Comparison of ENCODE assay signal across 20 cellular contexts in genomic region chr4:73006286-73006990, GRCh38.
DNase-seq lines count a peak whose midpoint lies in the region; ATAC-seq, FAIRE-seq and TF ChIP-seq lines count a peak whose summit lies in the region.
"Had no signal": no experiment of that assay in that cellular context is flagged by ENCODE, and none has a peak within 500 bp of the region (broad histone marks: within the 10 kb centered on the region; RNA-seq: fewer than 3 reads in every experiment).

No MANE protein-coding gene starts in this region.

- DNase-seq in GM12891 (ENCODE audit: insufficient read length, low spot score) (no peak), Peyer's patch (no peak), endodermal cell (no peak), Right ventricle myocardium inferior (ENCODE audit: missing footprints) (no peak)
- DNase-seq in activated T-cell treated with anti-CD3 and anti-CD28 coated beads, Interleukin-2, amount 50 U/mL, for 72 hours, result no peak
- DNase-seq: activated CD8-positive, alpha-beta memory T cell treated with anti-CD3 and anti-CD28 coated beads, Interleukin-2, amount 10 ng/mL, durations not matched to agents 7 days and 5 days; activated naive CD8-positive, alpha-beta T cell treated with anti-CD3 and anti-CD28 coated beads for 36 hours; HFFc6; lower lobe of right lung; NCI-H146; NCI-H748 treated with DMSO at 0.1 percent for 48 hours; occipital lobe; SIG-M5; stimulated activated CD4-positive, alpha-beta T cell treated with anti-CD3 and anti-CD28 coated beads, Interleukin-12 subunit alpha, Interleukin-12 subunit beta, amount 100 ng/mL, for 4 hours; upper lobe of left lung had no signal

- 96 to 100% methylated on average over 2 to 6 of the region's 6 CpGs for WGBS in endodermal cell (ENCODE audit: insufficient coverage in 1 of 2, insufficient read length in 1 of 2), 2 experiments

- H3K36me3 ChIP-seq in Peyer's patch (no peaks in the 10 kb centered on the region), endodermal cell (ENCODE audit: control insufficient read depth, insufficient read depth, low read length) (no peaks in the 10 kb centered on the region)
- H3K36me3 ChIP-seq: lower lobe of right lung, upper lobe of left lung had no signal

- no peak for TF ChIP-seq POLR2A in GM12891 (IDR thresholded peaks at IDR 0.05; ENCODE audit: low read depth, low read length)
- TF ChIP-seq POLR2A in Peyer's patch (IDR thresholded peaks at IDR 0.05), result no peak

- no peak overlapping the region for H3K27ac Mint-ChIP-seq in activated T-cell treated with anti-CD3 and anti-CD28 coated beads, Interleukin-2, amount 50 U/mL, for 72 hours
- H3K27ac Mint-ChIP-seq in endodermal cell, result no peak overlapping the region
- H3K27ac Mint-ChIP-seq: activated CD8-positive, alpha-beta memory T cell treated with anti-CD3 and anti-CD28 coated beads, Interleukin-2, amount 10 ng/mL, durations not matched to agents 7 days and 5 days; activated naive CD8-positive, alpha-beta T cell treated with anti-CD3 and anti-CD28 coated beads for 36 hours; HFFc6 had no signal

- H3K9me3 ChIP-seq in Peyer's patch (no peaks in the 10 kb centered on the region), endodermal cell (ENCODE audit: control insufficient read depth, low read length) (no peaks in the 10 kb centered on the region)
- H3K9me3 ChIP-seq: A549, lower lobe of right lung, upper lobe of left lung had no signal

- no peak overlapping the region for H3K4me3 Mint-ChIP-seq in activated T-cell treated with anti-CD3 and anti-CD28 coated beads, Interleukin-2, amount 50 U/mL, for 72 hours
- H3K4me3 Mint-ChIP-seq in endodermal cell, result no peak overlapping the region
- H3K4me3 Mint-ChIP-seq: activated CD8-positive, alpha-beta memory T cell treated with anti-CD3 and anti-CD28 coated beads, Interleukin-2, amount 10 ng/mL, durations not matched to agents 7 days and 5 days; activated naive CD8-positive, alpha-beta T cell treated with anti-CD3 and anti-CD28 coated beads for 36 hours; HFFc6 had no signal

- H3K36me3 Mint-ChIP-seq in activated T-cell treated with anti-CD3 and anti-CD28 coated beads, Interleukin-2, amount 50 U/mL, for 72 hours (ENCODE audit: insufficient read depth in 2 of 2), result peaks cover 2 to 7% of the 10 kb centered on the region in 2 donors
- H3K36me3 Mint-ChIP-seq in endodermal cell (ENCODE audit: low read depth), result no peaks in the 10 kb centered on the region
- H3K36me3 Mint-ChIP-seq: activated CD8-positive, alpha-beta memory T cell treated with anti-CD3 and anti-CD28 coated beads, Interleukin-2, amount 10 ng/mL, durations not matched to agents 7 days and 5 days; activated naive CD8-positive, alpha-beta T cell treated with anti-CD3 and anti-CD28 coated beads for 36 hours had no signal

- H3K4me1 Mint-ChIP-seq in activated T-cell treated with anti-CD3 and anti-CD28 coated beads, Interleukin-2, amount 50 U/mL, for 72 hours (ENCODE audit: low read depth), result no peaks in the 10 kb centered on the region
- H3K4me1 Mint-ChIP-seq in endodermal cell, result peaks cover 5% of the 10 kb centered on the region
- H3K4me1 Mint-ChIP-seq: activated CD8-positive, alpha-beta memory T cell treated with anti-CD3 and anti-CD28 coated beads, Interleukin-2, amount 10 ng/mL, durations not matched to agents 7 days and 5 days; activated naive CD8-positive, alpha-beta T cell treated with anti-CD3 and anti-CD28 coated beads for 36 hours had no signal

- H3K27me3 ChIP-seq in Peyer's patch, result no peaks in the 10 kb centered on the region
- H3K27me3 ChIP-seq in endodermal cell (ENCODE audit: control insufficient read depth, insufficient read depth, low read length, poor library complexity, severe bottlenecking), result no peaks in the 10 kb centered on the region
- H3K27me3 ChIP-seq: upper lobe of left lung had no signal

- H3K9me3 Mint-ChIP-seq in activated T-cell treated with anti-CD3 and anti-CD28 coated beads, Interleukin-2, amount 50 U/mL, for 72 hours, result peaks cover 4 to 6% of the 10 kb centered on the region in 2 donors
- H3K9me3 Mint-ChIP-seq in endodermal cell, result no peaks in the 10 kb centered on the region
- H3K9me3 Mint-ChIP-seq: HFFc6 had no signal

- intact Hi-C loops in Right ventricle myocardium inferior (cut with DNase I), result no loop called here

- H3K4me3 ChIP-seq in Peyer's patch, result no peak overlapping the region
- H3K4me3 ChIP-seq in endodermal cell (ENCODE audit: low read length), result no peak overlapping the region
- H3K4me3 ChIP-seq: A549, lower lobe of right lung, upper lobe of left lung had no signal

- H3K4me1 ChIP-seq in Peyer's patch, result no peaks in the 10 kb centered on the region
- no peaks in the 10 kb centered on the region for H3K4me1 ChIP-seq in endodermal cell (ENCODE audit: control insufficient read depth, insufficient read depth, low read length)
- H3K4me1 ChIP-seq: A549, lower lobe of right lung, upper lobe of left lung had no signal

- H3K27ac ChIP-seq in Peyer's patch (no peak overlapping the region), endodermal cell (ENCODE audit: low read depth, low read length) (no peak overlapping the region)
- H3K27ac ChIP-seq: A549, lower lobe of right lung, upper lobe of left lung had no signal

- no peak for TF ChIP-seq CTCF in Peyer's patch (IDR thresholded peaks at IDR 0.05)
- TF ChIP-seq CTCF in endodermal cell (conservative IDR thresholded peaks at IDR 0.05), result no peak

- FAIRE-seq in GM12891 (lab: Jason Lieb, UNC), result no peak
- FAIRE-seq: A549, colon had no signal

- no peak overlapping the region for H3K9ac ChIP-seq in endodermal cell (ENCODE audit: extremely low read depth, low read length, poor library complexity, severe bottlenecking)

- ATAC-seq in GM19324 (IDR thresholded peaks at IDR 0.05; ENCODE audit: low FRiP score, unreplicated experiment), result peak; percentile 65
- peak; percentile 85 for ATAC-seq in HG02610 (IDR thresholded peaks at IDR 0.05; ENCODE audit: unreplicated experiment)
- ATAC-seq in HG03342 (IDR thresholded peaks at IDR 0.05; ENCODE audit: unreplicated experiment), result peak; percentile 82
- ATAC-seq in activated T-cell treated with anti-CD3 and anti-CD28 coated beads, Interleukin-2, amount 50 U/mL, for 72 hours (replicated peaks in 1 of 2), result no peak
- ATAC-seq in Right ventricle myocardium inferior, result no peak
- ATAC-seq: A549; activated CD8-positive, alpha-beta memory T cell treated with anti-CD3 and anti-CD28 coated beads, Interleukin-2, amount 10 ng/mL, durations not matched to agents 7 days and 5 days; lower lobe of right lung had no signal

- H3K27me3 Mint-ChIP-seq in activated T-cell treated with anti-CD3 and anti-CD28 coated beads, Interleukin-2, amount 50 U/mL, for 72 hours (ENCODE audit: low read depth), result peaks cover 45% of the 10 kb centered on the region
- H3K27me3 Mint-ChIP-seq in endodermal cell (ENCODE audit: insufficient read depth), result no peaks in the 10 kb centered on the region

TF ChIP-seq in GM12891, 5 proteins besides CTCF, POLR2A, EP300 and RAD21:
- TF ChIP-seq POU2F2 (IDR thresholded peaks at IDR 0.05; ENCODE audit: low read depth, low read length), result no peak
- TF ChIP-seq PAX5 (IDR thresholded peaks at IDR 0.05; ENCODE audit: insufficient read depth, low read length, severe bottlenecking), result no peak
- peak; percentile 95 for TF ChIP-seq SPI1 (IDR thresholded peaks at IDR 0.05; ENCODE audit: low read depth, low read length)
- TF ChIP-seq POLR2AphosphoS5 (IDR thresholded peaks at IDR 0.05; ENCODE audit: low read depth, low read length), result no peak
- no peak for TF ChIP-seq TAF1 (IDR thresholded peaks at IDR 0.05; ENCODE audit: low read depth, low read length)

Comparison
In these comparisons a context has a peak if more than half of its experiments do, and no peak if none do; other contexts are left out.
1. ATAC-seq: peak in GM19324 (single experiment), HG02610 (single experiment) and HG03342 (single experiment); none in activated T-cell treated with anti-CD3 and anti-CD28 coated beads, Interleukin-2, amount 50 U/mL, for 72 hours (0 of 2) and Right ventricle myocardium inferior (single experiment).